In genomic region chr2:61536723-61537581, GRCh38 we compare ENCODE assay signal across 1 cellular context.
TF ChIP-seq lines count a peak whose summit lies in the region.

No MANE protein-coding gene starts in this region.

TF ChIP-seq in HepG2, 621 proteins besides CTCF, POLR2A, EP300 and RAD21 (continued from another document and continues in another):
- TF ChIP-seq MLXIP (CRISPR knock-in tag; IDR thresholded peaks at IDR 0.05; ENCODE audit: borderline replicate concordance), result peak; percentile 93
- no peak for TF ChIP-seq TRIM22 (IDR thresholded peaks at IDR 0.05)
- no peak; the same call in 1 of the 2 replicates for TF ChIP-seq IRX3 (CRISPR knock-in tag; IDR thresholded peaks at IDR 0.05; ENCODE audit: borderline replicate concordance, low read depth)
- no peak for TF ChIP-seq SIX1 (CRISPR knock-in tag; IDR thresholded peaks at IDR 0.05; ENCODE audit: borderline replicate concordance)
- no peak for TF ChIP-seq CEBPG (CRISPR knock-in tag; IDR thresholded peaks at IDR 0.05)
- peak; percentile 52; the same call in 1 of the 2 replicates for TF ChIP-seq ZBTB7B (CRISPR knock-in tag; IDR thresholded peaks at IDR 0.05)
- peak; percentile 99 for TF ChIP-seq MLX (CRISPR knock-in tag; IDR thresholded peaks at IDR 0.05)
- TF ChIP-seq NR2F6 (IDR thresholded peaks at IDR 0.05), result no peak
- TF ChIP-seq NR2F6 (CRISPR knock-in tag; IDR thresholded peaks at IDR 0.05), result peak; percentile 52; the same call in 1 of the 2 replicates
- peak; percentile 49 to 51; a peak in 2 of 4 replicates for TF ChIP-seq HMGXB4 (CRISPR knock-in tag; IDR thresholded peaks at IDR 0.05; ENCODE audit: borderline replicate concordance in 1 of 2, low read depth in 1 of 2)
- TF ChIP-seq ZNF577 (CRISPR knock-in tag; IDR thresholded peaks at IDR 0.05; ENCODE audit: borderline replicate concordance, low read depth), result no peak
- no peak for TF ChIP-seq CBX1 (IDR thresholded peaks at IDR 0.05; ENCODE audit: low read depth)
- peak; percentile 63; the same call in 1 of the 2 replicates for TF ChIP-seq DR1 (CRISPR knock-in tag; IDR thresholded peaks at IDR 0.05)
- TF ChIP-seq KLF12 (CRISPR knock-in tag; IDR thresholded peaks at IDR 0.05; ENCODE audit: borderline replicate concordance), result no peak
- TF ChIP-seq ZC3H4 (CRISPR knock-in tag; IDR thresholded peaks at IDR 0.05; ENCODE audit: borderline replicate concordance), result peak; percentile 62; the same call in 1 of the 2 replicates
- TF ChIP-seq NBN (conservative IDR thresholded peaks at IDR 0.05), result no peak
- no peak for TF ChIP-seq ZMYM3 (CRISPR knock-in tag; IDR thresholded peaks at IDR 0.05)
- TF ChIP-seq STAG1 (CRISPR knock-in tag; IDR thresholded peaks at IDR 0.05), result no peak; the same call in 1 of the 2 replicates
- TF ChIP-seq ZNF878 (CRISPR knock-in tag; IDR thresholded peaks at IDR 0.05), result peak; percentile 90; the same call in 1 of the 2 replicates
- TF ChIP-seq PTBP1 (IDR thresholded peaks at IDR 0.05; ENCODE audit: low read depth, low read length, poor library complexity, severe bottlenecking), result no peak
- TF ChIP-seq ZBED4 (CRISPR knock-in tag; IDR thresholded peaks at IDR 0.05; ENCODE audit: borderline replicate concordance), result 0 out of 2 replicates have a peak, but pooled peaks have one; percentile 59
- no peak for TF ChIP-seq ZNF33B (CRISPR knock-in tag; IDR thresholded peaks at IDR 0.05)
- TF ChIP-seq ZNF674 (CRISPR knock-in tag; IDR thresholded peaks at IDR 0.05; ENCODE audit: low read depth), result no peak
- TF ChIP-seq CREBL2 (CRISPR knock-in tag; IDR thresholded peaks at IDR 0.05; ENCODE audit: borderline replicate concordance), result no peak
- no peak for TF ChIP-seq ZNF850 (CRISPR knock-in tag; conservative IDR thresholded peaks at IDR 0.05)
- no peak for TF ChIP-seq CBFB (CRISPR knock-in tag; IDR thresholded peaks at IDR 0.05)
- no peak for TF ChIP-seq TOPORS (CRISPR knock-in tag; IDR thresholded peaks at IDR 0.05)
- peak; percentile 79; the same call in 1 of the 2 replicates for TF ChIP-seq SMYD3 (CRISPR knock-in tag; IDR thresholded peaks at IDR 0.05)
- no peak for TF ChIP-seq ZNF660 (CRISPR knock-in tag; IDR thresholded peaks at IDR 0.05; ENCODE audit: borderline replicate concordance, low read depth)
- TF ChIP-seq ZNF580 (CRISPR knock-in tag; IDR thresholded peaks at IDR 0.05; ENCODE audit: borderline replicate concordance, low read depth), result peak; percentile 55; the same call in 1 of the 2 replicates
- peak; percentile 68; the same call in 1 of the 2 replicates for TF ChIP-seq NCOA2 (CRISPR knock-in tag; IDR thresholded peaks at IDR 0.05)
- TF ChIP-seq KDM3A (CRISPR knock-in tag; IDR thresholded peaks at IDR 0.05; ENCODE audit: low read depth), result no peak
- TF ChIP-seq FOXP4 (CRISPR knock-in tag; IDR thresholded peaks at IDR 0.05), result peak; percentile 75
- no peak for TF ChIP-seq ZNF780A (CRISPR knock-in tag; IDR thresholded peaks at IDR 0.05)
- peak; percentile 32; the same call in 1 of the 2 replicates for TF ChIP-seq NFYC (CRISPR knock-in tag; IDR thresholded peaks at IDR 0.05)
- TF ChIP-seq DMTF1 (CRISPR knock-in tag; IDR thresholded peaks at IDR 0.05), result no peak
- peak; percentile 54; the same call in 1 of the 2 replicates for TF ChIP-seq ZSCAN5A (CRISPR knock-in tag; IDR thresholded peaks at IDR 0.05; ENCODE audit: borderline replicate concordance)
- peak; percentile 62 for TF ChIP-seq GABPB1 (CRISPR knock-in tag; IDR thresholded peaks at IDR 0.05)
- TF ChIP-seq ZNF644 (CRISPR knock-in tag; IDR thresholded peaks at IDR 0.05; ENCODE audit: low read depth), result no peak
- TF ChIP-seq ZNF460 (CRISPR knock-in tag; IDR thresholded peaks at IDR 0.05; ENCODE audit: borderline replicate concordance), result no peak
- TF ChIP-seq ZFP36L1 (CRISPR knock-in tag; IDR thresholded peaks at IDR 0.05), result peak; percentile 83; the same call in 1 of the 2 replicates
- TF ChIP-seq FOXC1 (CRISPR knock-in tag; IDR thresholded peaks at IDR 0.05; ENCODE audit: borderline replicate concordance), result peak; percentile 77; the same call in 1 of the 2 replicates
- TF ChIP-seq KMT2B (CRISPR knock-in tag; IDR thresholded peaks at IDR 0.05), result peak; percentile 70
- peak; percentile 31; the same call in 1 of the 2 replicates for TF ChIP-seq ZFP90 (CRISPR knock-in tag; IDR thresholded peaks at IDR 0.05; ENCODE audit: borderline replicate concordance)
- no peak for TF ChIP-seq ZNF550 (CRISPR knock-in tag; IDR thresholded peaks at IDR 0.05; ENCODE audit: borderline replicate concordance)
- no peak for TF ChIP-seq ZBTB1 (CRISPR knock-in tag; IDR thresholded peaks at IDR 0.05; ENCODE audit: borderline replicate concordance)
- peak; percentile 50; the same call in 1 of the 2 replicates for TF ChIP-seq FOXA3 (CRISPR knock-in tag; IDR thresholded peaks at IDR 0.05)
- peak; percentile 43; the same call in 1 of the 2 replicates for TF ChIP-seq ZNF614 (CRISPR knock-in tag; IDR thresholded peaks at IDR 0.05; ENCODE audit: borderline replicate concordance)
